Comparison of ENCODE assay signal across 23 cellular contexts in the genomic region with DNA sequence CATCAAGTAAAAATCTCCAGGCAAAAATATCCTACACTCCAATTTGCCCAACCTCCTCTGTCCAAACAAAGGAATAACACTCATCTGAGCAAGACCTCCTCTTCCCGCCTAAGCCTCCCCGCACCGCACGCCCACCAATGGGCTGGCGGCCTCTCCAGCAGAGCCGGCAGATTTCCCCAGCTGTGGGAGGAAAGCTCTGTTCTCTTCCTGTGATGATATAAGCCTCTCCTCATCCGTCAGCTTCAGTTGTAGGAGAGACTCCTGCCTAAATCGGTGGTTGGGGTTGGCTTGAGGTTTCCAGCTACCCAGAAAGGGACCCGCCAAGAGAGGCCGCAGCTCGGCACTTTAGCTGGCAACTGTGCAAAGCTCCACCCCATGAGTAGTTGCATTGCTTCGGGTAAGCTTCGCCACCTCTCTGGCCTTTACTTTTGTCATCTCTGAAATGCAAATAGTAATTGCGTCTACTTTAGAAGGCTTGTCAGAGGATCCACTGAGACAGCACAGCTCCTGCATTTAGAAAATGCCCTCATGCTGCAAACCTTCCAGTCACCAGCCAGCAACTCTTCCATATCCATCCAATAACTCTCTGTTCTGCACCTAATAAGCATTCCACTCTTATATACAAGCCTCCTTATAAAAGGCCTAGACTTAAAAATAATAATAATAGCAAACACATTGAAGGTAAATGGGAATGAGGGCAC.
DNase-seq lines count a peak whose midpoint lies in the region; ATAC-seq lines count a peak whose summit lies in the region.
"Had no signal": no experiment of that assay in that cellular context is flagged by ENCODE, and none has a peak within 500 bp of the region (broad histone marks: within the 10 kb centered on the region; RNA-seq: fewer than 3 reads in every experiment).

No MANE protein-coding gene starts in this region.

- no peak overlapping the region for H3K18ac ChIP-seq in mesendoderm (ENCODE audit: low read length)

- DNase-seq in NCI-H2227 (lab: John Stamatoyannopoulos, UW; ENCODE audit: unreplicated experiment) (peak; percentile 6), NCI-H2227 treated with DMSO at 0.1 percent for 48 hours (lab: John Stamatoyannopoulos, UW) (no peak), SHP77 (lab: John Stamatoyannopoulos, UW) (peak; percentile 61 to 78), mesendoderm (peak; percentile 11), superior temporal gyrus (ENCODE audit: extremely low spot score) (peak; percentile 48), ACHN (no peak), NAMALWA (ENCODE audit: low spot score) (no peak)
- DNase-seq: activated CD4-positive, alpha-beta T cell treated with anti-CD3 and anti-CD28 coated beads for 1 hour; activated CD8-positive, alpha-beta T cell treated with anti-CD3 and anti-CD28 coated beads, Interleukin-2, amount 10 ng/mL, durations not matched to agents 7 days and 5 days; activated gamma-delta T cell; COR-L47; DMS79 treated with DMSO at 0.1 percent for 48 hours; KG1; NCI-H2029; NCI-H524 treated with DMSO at 0.1 percent for 48 hours; stimulated activated CD4-positive, alpha-beta T cell treated with anti-CD3 and anti-CD28 coated beads, Interleukin-2, amount 100 ng/mL, for 48 hours; stimulated activated naive CD4-positive, alpha-beta T cell had no signal

- H3K4me1 ChIP-seq in mesendoderm (ENCODE audit: control insufficient read depth, low read depth, low read length), result no peaks in the 10 kb centered on the region
- H3K4me1 ChIP-seq: A549, breast epithelium, tibial nerve had no signal

- H2BK5ac ChIP-seq in mesendoderm (ENCODE audit: low read length), result no peak overlapping the region

- in situ Hi-C loops in ACHN (cut with HindIII; ENCODE audit: low pct_ligation_motif_present, low pct_unique_long_range_greater_than_20kb, low sequenced_read_pairs), result no loop called here

- no peaks in the 10 kb centered on the region for H3K27me3 ChIP-seq in mesendoderm (ENCODE audit: insufficient read depth, low read length, poor library complexity)
- H3K27me3 ChIP-seq: BLaER1, breast epithelium, tibial nerve had no signal

- no peaks in the 10 kb centered on the region for H3K36me3 ChIP-seq in mesendoderm (ENCODE audit: control insufficient read depth, insufficient read depth, low read length)
- H3K36me3 ChIP-seq: BLaER1, breast epithelium, tibial nerve had no signal

- no peak overlapping the region for H3K27ac ChIP-seq in mesendoderm (ENCODE audit: low read depth, low read length)
- H3K27ac ChIP-seq: A549, BLaER1, breast epithelium, tibial nerve had no signal

- H2BK120ac ChIP-seq in mesendoderm (ENCODE audit: low read depth, low read length), result no peak overlapping the region

- no peak overlapping the region for H3K4me3 ChIP-seq in mesendoderm (ENCODE audit: low read length)
- H3K4me3 ChIP-seq: A549, BLaER1, breast epithelium, GM12878, tibial nerve had no signal

- H3K56ac ChIP-seq in mesendoderm (ENCODE audit: low read length), result no peak overlapping the region

- H3K4me2 ChIP-seq in mesendoderm (ENCODE audit: low read length), result no peak overlapping the region
- H3K4me2 ChIP-seq: A549, BLaER1 had no signal

- no peak overlapping the region for H4K8ac ChIP-seq in mesendoderm (ENCODE audit: low read depth, low read length)

- no peak overlapping the region for H3K23ac ChIP-seq in mesendoderm (ENCODE audit: low read length)

- no peak overlapping the region for H2BK15ac ChIP-seq in mesendoderm (replicated peaks; ENCODE audit: low read depth)

- no peak overlapping the region for H3K4ac ChIP-seq in mesendoderm (ENCODE audit: low read depth, low read length)

- H3K9ac ChIP-seq in mesendoderm (ENCODE audit: low read length), result no peak overlapping the region
- H3K9ac ChIP-seq: BLaER1 had no signal

- no peaks in the 10 kb centered on the region for H3K79me2 ChIP-seq in mesendoderm (ENCODE audit: control insufficient read depth, insufficient read depth, low read length)

- H3K79me1 ChIP-seq in mesendoderm (ENCODE audit: low read length), result no peaks in the 10 kb centered on the region

- no CpG with 5 or more reads among the region's 14 CpGs for WGBS in mesendoderm (ENCODE audit: extremely low coverage, insufficient coverage, low lambda C conversion rate)

- no peak overlapping the region for H2AK5ac ChIP-seq in mesendoderm (ENCODE audit: low read length)

- no peak overlapping the region for H4K5ac ChIP-seq in mesendoderm (ENCODE audit: low read length)

- no peak for ATAC-seq in HG03095 (IDR thresholded peaks at IDR 0.05; ENCODE audit: unreplicated experiment)
- ATAC-seq: A549; activated CD8-positive, alpha-beta T cell treated with anti-CD3 and anti-CD28 coated beads, Interleukin-2, amount 10 ng/mL, durations not matched to agents 7 days and 5 days; GM12878 had no signal

Comparison
In these comparisons a context has a peak if more than half of its experiments do, and no peak if none do; other contexts are left out.
1. DNase-seq: peak in NCI-H2227 (single experiment), SHP77 (2 of 2), mesendoderm (single experiment) and superior temporal gyrus (single experiment); none in NCI-H2227 treated with DMSO at 0.1 percent for 48 hours (single experiment), ACHN (single experiment) and NAMALWA (single experiment).